Comparison of ENCODE assay signal across 1 cellular context in genomic region chr15:57070674-57071073, GRCh38.
TF ChIP-seq lines count a peak whose summit lies in the region.

No MANE protein-coding gene starts in this region.

TF ChIP-seq in GM12878, 131 proteins besides CTCF, POLR2A, EP300 and RAD21:
- TF ChIP-seq ZBTB33 (IDR thresholded peaks at IDR 0.05) (no peak), YBX1 (IDR thresholded peaks at IDR 0.05) (no peak), ZNF207 (IDR thresholded peaks at IDR 0.05; ENCODE audit: borderline replicate concordance) (no peak)
